Comparison of ENCODE assay signal across 1 cellular context in genomic region chr2:68943581-68944568, GRCh38.
TF ChIP-seq lines count a peak whose summit lies in the region.

No MANE protein-coding gene starts in this region.

TF ChIP-seq in HepG2, 621 proteins besides CTCF, POLR2A, EP300 and RAD21 (continued from another document and continues in another):
- TF ChIP-seq ZHX1 (CRISPR knock-in tag; IDR thresholded peaks at IDR 0.05; ENCODE audit: low read depth), result no peak
- TF ChIP-seq RFX5 (IDR thresholded peaks at IDR 0.05; ENCODE audit: low read depth, low read length), result no peak
- no peak for TF ChIP-seq ZNF672 (CRISPR knock-in tag; IDR thresholded peaks at IDR 0.05)
- 0 out of 2 replicates have a peak, but pooled peaks have one; percentile 37 for TF ChIP-seq ZNF235 (CRISPR knock-in tag; IDR thresholded peaks at IDR 0.05; ENCODE audit: borderline replicate concordance)
- no peak for TF ChIP-seq GABPA (IDR thresholded peaks at IDR 0.05; ENCODE audit: low read depth, low read length)
- no peak for TF ChIP-seq GABPA (CRISPR knock-in tag; IDR thresholded peaks at IDR 0.05; ENCODE audit: low read depth)
- TF ChIP-seq REXO4 (CRISPR knock-in tag; IDR thresholded peaks at IDR 0.05; ENCODE audit: borderline replicate concordance), result no peak
- no peak for TF ChIP-seq FOXM1 (CRISPR knock-in tag; IDR thresholded peaks at IDR 0.05)
- no peak for TF ChIP-seq ZNF280B (CRISPR knock-in tag; IDR thresholded peaks at IDR 0.05; ENCODE audit: borderline replicate concordance)
- no peak for TF ChIP-seq ARID3A (IDR thresholded peaks at IDR 0.05; ENCODE audit: low read depth, low read length)
- no peak for TF ChIP-seq HMG20B (CRISPR knock-in tag; conservative IDR thresholded peaks at IDR 0.05)
- TF ChIP-seq SOX5 (CRISPR knock-in tag; IDR thresholded peaks at IDR 0.05; ENCODE audit: borderline replicate concordance), result no peak
- no peak for TF ChIP-seq POLR2G (IDR thresholded peaks at IDR 0.05; ENCODE audit: low read depth, low read length)
- TF ChIP-seq ZNF83 (CRISPR knock-in tag; IDR thresholded peaks at IDR 0.05; ENCODE audit: borderline replicate concordance), result no peak
- no peak for TF ChIP-seq ZNF362 (CRISPR knock-in tag; IDR thresholded peaks at IDR 0.05; ENCODE audit: borderline replicate concordance)
- TF ChIP-seq MTF2 (CRISPR knock-in tag; IDR thresholded peaks at IDR 0.05; ENCODE audit: borderline replicate concordance), result peak; percentile 71; the same call in 1 of the 2 replicates
- no peak; the same call in 1 of the 2 replicates for TF ChIP-seq ZNF383 (CRISPR knock-in tag; IDR thresholded peaks at IDR 0.05; ENCODE audit: borderline replicate concordance)
- no peak for TF ChIP-seq RFX3 (CRISPR knock-in tag; IDR thresholded peaks at IDR 0.05)
- TF ChIP-seq ZBTB14 (CRISPR knock-in tag; IDR thresholded peaks at IDR 0.05), result no peak
- TF ChIP-seq GMEB2 (CRISPR knock-in tag; IDR thresholded peaks at IDR 0.05; ENCODE audit: low read depth), result no peak
- TF ChIP-seq ZFP90 (CRISPR knock-in tag; IDR thresholded peaks at IDR 0.05; ENCODE audit: borderline replicate concordance), result 0 out of 2 replicates have a peak, but pooled peaks have one; percentile 34
- no peak for TF ChIP-seq BCL6 (CRISPR knock-in tag; IDR thresholded peaks at IDR 0.05)
- no peak for TF ChIP-seq NCOA1 (CRISPR knock-in tag; IDR thresholded peaks at IDR 0.05)
- peak; percentile 44; the same call in 1 of the 2 replicates for TF ChIP-seq MLX (CRISPR knock-in tag; IDR thresholded peaks at IDR 0.05)
- no peak for TF ChIP-seq PRDM15 (CRISPR knock-in tag; IDR thresholded peaks at IDR 0.05)
- TF ChIP-seq DZIP1 (CRISPR knock-in tag; IDR thresholded peaks at IDR 0.05), result no peak
- TF ChIP-seq ZNF674 (CRISPR knock-in tag; IDR thresholded peaks at IDR 0.05; ENCODE audit: low read depth), result no peak
- TF ChIP-seq ZNF75D (CRISPR knock-in tag; IDR thresholded peaks at IDR 0.05; ENCODE audit: borderline replicate concordance), result 0 out of 2 replicates have a peak, but pooled peaks have one; percentile 32
- peak; percentile 75 for TF ChIP-seq ZBTB26 (CRISPR knock-in tag; IDR thresholded peaks at IDR 0.05; ENCODE audit: borderline replicate concordance)
